Comparison of ENCODE assay signal across 26 cellular contexts in genomic region chr6:437042-437402, GRCh38. TPM values are rescaled to one million over a fixed set of nuclear protein-coding genes. Genes with fewer than 3 reads are reported as not detected.
DNase-seq lines count a peak whose midpoint lies in the region; ATAC-seq and TF ChIP-seq lines count a peak whose summit lies in the region.
"Had no signal": no experiment of that assay in that cellular context is flagged by ENCODE, and none has a peak within 500 bp of the region (broad histone marks: within the 10 kb centered on the region; RNA-seq: fewer than 3 reads in every experiment).

No MANE protein-coding gene starts in this region.

- TF ChIP-seq CTCF in left ventricle myocardium inferior (IDR thresholded peaks at IDR 0.05; ENCODE audit: borderline replicate concordance) = no peak
- TF ChIP-seq CTCF in PC-3 (conservative IDR thresholded peaks at IDR 0.05; ENCODE audit: low read depth, low read length) = no peak
- TF ChIP-seq CTCF in foreskin fibroblast (IDR thresholded peaks at IDR 0.05; ENCODE audit: low read depth, low read length) = no peak
- TF ChIP-seq CTCF in vagina (IDR thresholded peaks at IDR 0.05) = no peak

- H3K36me3 ChIP-seq in left ventricle myocardium inferior = no peaks in the 10 kb centered on the region
- no peaks in the 10 kb centered on the region for H3K36me3 ChIP-seq in PC-3 (ENCODE audit: low read depth, low read length)
- no peaks in the 10 kb centered on the region for H3K36me3 ChIP-seq in vagina
- H3K36me3 ChIP-seq: cardiac muscle cell, thoracic aorta had no signal

- H2AFZ ChIP-seq in PC-3 (ENCODE audit: low read length) = peak overlapping the region; percentile 60

- H3K79me2 ChIP-seq in PC-3 (ENCODE audit: low read length) = no peaks in the 10 kb centered on the region

- H4K20me1 ChIP-seq in PC-3 (ENCODE audit: low read length) = no peaks in the 10 kb centered on the region

- intact Hi-C loops in right cardiac atrium (cut with DNase I) (no loop called here), left ventricle myocardium inferior (cut with micrococcal nuclease) (no loop called here), PC-3 (cut with micrococcal nuclease) (no loop called here), vagina (cut with DNase I) (no loop called here)

- H3F3A ChIP-seq in PC-3 (ENCODE audit: low read length, unreplicated experiment) = no peaks in the 10 kb centered on the region

- H3K4me3 ChIP-seq in right cardiac atrium (ENCODE audit: low read length) (no peak overlapping the region), left ventricle myocardium inferior (no peak overlapping the region), PC-3 (ENCODE audit: low read length) (peak overlapping the region; percentile 20; the same call in 1 of the 2 replicates), foreskin fibroblast (ENCODE audit: low read depth in 1 of 2, low read length in 2 of 2) (no peak overlapping the region), vagina (no peak overlapping the region)
- H3K4me3 ChIP-seq: cardiac muscle cell, thoracic aorta had no signal

- POLR2A ChIA-PET in PC-3 (lab: Charles Lee; ENCODE audit: unreplicated experiment) = no interaction called here

- ATAC-seq in right cardiac atrium (no peak), PC-3 (peak; percentile 63)
- ATAC-seq: stimulated activated memory B cell treated with anti-CD40 and anti-IgM and Interleukin-4, amounts not matched to agents 10 μg/mL and 1 μg/mL and 100 μg/mL, for 72 hours; T-cell had no signal

- peak overlapping the region; percentile 68 for H3K27ac ChIP-seq in right cardiac atrium (ENCODE audit: low read length)
- no peak overlapping the region for H3K27ac ChIP-seq in left ventricle myocardium inferior (replicated peaks)
- H3K27ac ChIP-seq in PC-3 (ENCODE audit: low read length) = peak overlapping the region; percentile 97
- peak overlapping the region; percentile 69 for H3K27ac ChIP-seq in vagina
- H3K27ac ChIP-seq: cardiac muscle cell, KMS-11, thoracic aorta had no signal

- no peaks in the 10 kb centered on the region for H3K4me1 ChIP-seq in right cardiac atrium (ENCODE audit: control insufficient read depth, insufficient read depth, low read length)
- peaks cover 22% of the 10 kb centered on the region for H3K4me1 ChIP-seq in left ventricle myocardium inferior
- H3K4me1 ChIP-seq in PC-3 (ENCODE audit: insufficient read depth, low read length) = peaks cover 25% of the 10 kb centered on the region
- H3K4me1 ChIP-seq in vagina = no peaks in the 10 kb centered on the region
- H3K4me1 ChIP-seq: Caco-2 had no signal

- H3K9ac ChIP-seq in PC-3 (ENCODE audit: low read length) = peak overlapping the region; percentile 72
- H3K9ac ChIP-seq: KMS-11 had no signal

- peak overlapping the region; percentile 74 for H3K4me2 ChIP-seq in PC-3 (ENCODE audit: low read length)
- H3K4me2 ChIP-seq: KMS-11 had no signal

- no TSS peak for BruUV-seq in PC-3 (replicated peaks; lab: Mats Ljungman, UMichigan)

- TF ChIP-seq POLR2A in vagina (IDR thresholded peaks at IDR 0.05) = no peak

- H3K27me3 ChIP-seq in right cardiac atrium (ENCODE audit: control insufficient read depth, insufficient read depth) (no peaks in the 10 kb centered on the region), left ventricle myocardium inferior (ENCODE audit: low read depth) (peaks cover under 1% of the 10 kb centered on the region), PC-3 (ENCODE audit: low read length) (no peaks in the 10 kb centered on the region), vagina (no peaks in the 10 kb centered on the region)
- H3K27me3 ChIP-seq: cardiac muscle cell had no signal

- CTCF ChIA-PET in PC-3 (lab: Charles Lee) = no interaction called here

- 69% methylated on average over 6 of the region's 6 CpGs for whole genome bisulfite sequencing in right cardiac atrium

- DNase-seq in right cardiac atrium (no peak), left ventricle myocardium inferior (no peak), PC-3 (peak; percentile 76), foreskin fibroblast (peak; percentile 25 to 68), vagina (ENCODE audit: extremely low spot score in 2 of 2) (peak in 1 of 2 donors; percentile 27), DMS153 (lab: John Stamatoyannopoulos, UW) (no peak), HK-2 (ENCODE audit: unreplicated experiment) (no peak), cortex of kidney (lab: John Stamatoyannopoulos, UW) (no peak)
- DNase-seq: ACHN; activated CD4-positive, alpha-beta T cell treated with anti-CD3 and anti-CD28 coated beads for 1 hour; activated T-cell treated with anti-CD3 and anti-CD28 coated beads, Interleukin-2, amount 50 U/mL, for 24 hours; amniotic stem cell; C1 segment of cervical spinal cord; Caco-2; MV-4-11; naive B cell; NCI-H1694 treated with DMSO at 0.1 percent for 48 hours; NCI-H2171 treated with DMSO at 0.1 percent for 48 hours; NCI-H524; NK-92 treated with Interleukin-12 subunit alpha and Interleukin-12 subunit beta, amount 100 ng/mL, for 24 hours; SHP77 treated with DMSO at 0.1 percent for 48 hours; T-cell had no signal

- H3K9me3 ChIP-seq in right cardiac atrium (ENCODE audit: control insufficient read depth, low read length) (no peaks in the 10 kb centered on the region), left ventricle myocardium inferior (replicated peaks) (no peaks in the 10 kb centered on the region), PC-3 (ENCODE audit: low read length) (no peaks in the 10 kb centered on the region), vagina (no peaks in the 10 kb centered on the region)
- H3K9me3 ChIP-seq: Caco-2, thoracic aorta had no signal

- H3K9me2 ChIP-seq in PC-3 (replicated peaks; ENCODE audit: low read length) = no peaks in the 10 kb centered on the region

RNA-seq across cellular contexts. Expression of gene IRF4, which starts 45.5 kb away (rescaled TPM):
- total RNA-seq in right cardiac atrium (1 to 10 TPM in 1 of 4 donors, under 1 TPM in 3; 0.46 to 1.4 (median 0.67) TPM), left ventricle myocardium inferior (0.22 TPM), PC-3 (2014; rRNA removed) (0.15 TPM in 1 of 2 replicates, not detected in the other), vagina (2.9 TPM)
- polyA plus RNA-seq in right cardiac atrium = 0.41 TPM
- total RNA-seq: Caco-2, cardiac muscle cell had no signal
- polyA plus RNA-seq: cardiac muscle cell had no signal

Comparison
In these comparisons a context has a peak if more than half of its experiments do, and no peak if none do; other contexts are left out.
1. DNase-seq: peak in PC-3 (single experiment) and foreskin fibroblast (2 of 2); none in right cardiac atrium (0 of 3), left ventricle myocardium inferior (single experiment), DMS153 (single experiment), HK-2 (single experiment) and cortex of kidney (single experiment).